In genomic region chr2:231521443-231521842, GRCh38 we compare ENCODE assay signal across 24 cellular contexts. TPM values are rescaled to one million over a fixed set of nuclear protein-coding genes. Genes with fewer than 3 reads are reported as not detected.
"Had no signal": no experiment of that assay in that cellular context is flagged by ENCODE, and none has a peak within 500 bp of the region (broad histone marks: within the 10 kb centered on the region; RNA-seq: fewer than 3 reads in every experiment).

No MANE protein-coding gene starts in this region.

- H3K36me3 Mint-ChIP-seq: activated CD4-positive, alpha-beta memory T cell treated with anti-CD3 and anti-CD28 coated beads for 36 hours; activated naive CD8-positive, alpha-beta T cell had no signal

- H3K4me1 ChIP-seq: colonic mucosa, suprapubic skin had no signal

- H3K4me3 ChIP-seq: body of pancreas, colonic mucosa, hepatocyte, left lung, mucosa of descending colon, skin epidermis, suprapubic skin had no signal

- H3K9me3 Mint-ChIP-seq: activated CD4-positive, alpha-beta memory T cell treated with anti-CD3 and anti-CD28 coated beads for 36 hours; activated T-cell treated with anti-CD3 and anti-CD28 coated beads, Interleukin-2, amount 50 U/mL, for 72 hours; naive thymus-derived CD4-positive, alpha-beta T cell had no signal

- ATAC-seq: activated T-cell treated with anti-CD3 and anti-CD28 coated beads, Interleukin-2, amount 50 U/mL, for 72 hours; body of pancreas; esophagus mucosa; left lung; mucosa of descending colon; naive thymus-derived CD4-positive, alpha-beta T cell had no signal

- H3K27ac Mint-ChIP-seq: activated CD4-positive, alpha-beta memory T cell treated with anti-CD3 and anti-CD28 coated beads for 36 hours; activated naive CD8-positive, alpha-beta T cell; activated T-cell treated with anti-CD3 and anti-CD28 coated beads, Interleukin-2, amount 50 U/mL, for 72 hours had no signal

- H3K9me3 ChIP-seq: body of pancreas, colonic mucosa, left lung, mucosa of descending colon, suprapubic skin had no signal

- H3K36me3 ChIP-seq: colonic mucosa, left lung, suprapubic skin had no signal

- H3K27me3 Mint-ChIP-seq: activated CD4-positive, alpha-beta memory T cell treated with anti-CD3 and anti-CD28 coated beads for 36 hours; activated naive CD8-positive, alpha-beta T cell had no signal

- H3K27me3 ChIP-seq: body of pancreas, colonic mucosa, hepatocyte, left lung, suprapubic skin had no signal

- DNase-seq: activated CD4-positive, alpha-beta memory T cell treated with anti-CD3 and anti-CD28 coated beads for 36 hours; activated CD4-positive, alpha-beta T cell treated with anti-CD3 and anti-CD28 coated beads for 1 hour; activated gamma-delta T cell treated with Interleukin-2 at 50 U/mL for 16 hours; activated T-cell treated with anti-CD3 and anti-CD28 coated beads, Interleukin-2, amount 50 U/mL, for 72 hours; amniotic stem cell; body of pancreas; caudate nucleus; colonic mucosa; left lung; mammary epithelial cell; mucosa of descending colon; naive thymus-derived CD4-positive, alpha-beta T cell; posterior cingulate gyrus; stimulated activated CD4-positive, alpha-beta T cell treated with anti-CD3 and anti-CD28 coated beads, Interleukin-4, amount 100 ng/mL, for 24 hours; stimulated activated naive CD4-positive, alpha-beta T cell treated with Interleukin-2 at 50 U/mL for 16 hours; T-helper 9 cell; trophoblast cell had no signal

- H3K27ac ChIP-seq: colonic mucosa, hepatocyte, skin epidermis, suprapubic skin had no signal

- H3K4me3 Mint-ChIP-seq: activated CD4-positive, alpha-beta memory T cell treated with anti-CD3 and anti-CD28 coated beads for 36 hours; activated naive CD8-positive, alpha-beta T cell; activated T-cell treated with anti-CD3 and anti-CD28 coated beads, Interleukin-2, amount 50 U/mL, for 72 hours; naive thymus-derived CD4-positive, alpha-beta T cell had no signal

RNA-seq across cellular contexts. Expression of gene NMUR1, which starts 8.8 kb away (rescaled TPM):
- total RNA-seq: glomerular endothelial cell, mammary epithelial cell had no signal
- polyA plus RNA-seq: keratinocyte; mammary epithelial cell; naive thymus-derived CD4-positive, alpha-beta T cell had no signal
